In the genomic region with DNA sequence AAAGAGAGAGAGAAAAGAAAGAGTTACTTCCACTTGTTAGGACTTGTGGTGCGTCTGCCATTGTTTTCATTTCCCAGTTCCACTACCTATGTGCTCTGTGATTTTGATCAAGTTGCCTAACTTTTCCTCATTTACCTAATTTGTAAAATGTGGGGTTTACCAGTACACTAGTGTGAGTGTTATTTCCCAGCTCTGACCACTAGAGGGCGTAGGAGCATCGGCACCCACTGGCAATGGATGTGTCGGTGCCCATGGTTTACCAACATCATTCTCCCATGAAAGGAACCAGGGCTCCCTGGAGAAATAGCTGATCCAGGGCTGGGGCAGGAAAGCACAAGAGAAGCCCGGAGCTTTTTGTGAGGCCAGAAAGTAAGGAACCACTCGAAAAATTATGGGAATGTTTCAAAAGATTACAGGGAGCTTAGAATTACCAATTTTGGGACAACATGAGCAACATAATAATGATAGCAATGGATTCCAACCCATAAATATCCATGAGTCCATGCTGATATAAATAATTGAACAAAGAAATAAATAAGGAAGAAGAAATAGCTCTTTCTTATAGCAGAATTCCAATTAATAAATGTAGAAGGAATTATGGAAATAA, we compare ENCODE assay signal across 1 cellular context.
TF ChIP-seq lines count a peak whose summit lies in the region.

No MANE protein-coding gene starts in this region.

TF ChIP-seq in SK-N-SH, 30 proteins besides CTCF, POLR2A, EP300 and RAD21 (continued from another document):
- TF ChIP-seq, protein P1, sequence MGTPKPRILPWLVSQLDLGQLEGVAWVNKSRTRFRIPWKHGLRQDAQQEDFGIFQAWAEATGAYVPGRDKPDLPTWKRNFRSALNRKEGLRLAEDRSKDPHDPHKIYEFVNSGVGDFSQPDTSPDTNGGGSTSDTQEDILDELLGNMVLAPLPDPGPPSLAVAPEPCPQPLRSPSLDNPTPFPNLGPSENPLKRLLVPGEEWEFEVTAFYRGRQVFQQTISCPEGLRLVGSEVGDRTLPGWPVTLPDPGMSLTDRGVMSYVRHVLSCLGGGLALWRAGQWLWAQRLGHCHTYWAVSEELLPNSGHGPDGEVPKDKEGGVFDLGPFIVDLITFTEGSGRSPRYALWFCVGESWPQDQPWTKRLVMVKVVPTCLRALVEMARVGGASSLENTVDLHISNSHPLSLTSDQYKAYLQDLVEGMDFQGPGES (IDR thresholded peaks at IDR 0.05; ENCODE audit: low read depth, low read length): no peak
- TF ChIP-seq FOXJ3 (CRISPR knock-in tag; IDR thresholded peaks at IDR 0.05) (no peak), SMC3 (IDR thresholded peaks at IDR 0.05; ENCODE audit: low read depth, low read length) (peak; percentile 48)
